Comparison of ENCODE assay signal across 16 cellular contexts in genomic region chrX:147890766-147891165, GRCh38.
"Had no signal": no experiment of that assay in that cellular context is flagged by ENCODE, and none has a peak within 500 bp of the region (broad histone marks: within the 10 kb centered on the region; RNA-seq: fewer than 3 reads in every experiment).

No MANE protein-coding gene starts in this region.

- H3K36me3 ChIP-seq: gastroesophageal sphincter, left ventricle myocardium inferior, right atrium auricular region had no signal

- DNase-seq: effector memory CD4-positive, alpha-beta T cell; glutamatergic neuron; islet precursor cell; left ventricle myocardium inferior; mesendoderm; naive thymus-derived CD4-positive, alpha-beta T cell; nephron progenitor cell; posterior cingulate gyrus; stimulated activated CD4-positive, alpha-beta T cell treated with anti-CD3 and anti-CD28 coated beads, Interleukin-2, amount 100 ng/mL, for 48 hours; stimulated activated naive CD4-positive, alpha-beta T cell treated with Interleukin-2 at 50 U/mL for 16 hours; trophoblast cell had no signal

- H3K4me1 ChIP-seq: gastroesophageal sphincter, left ventricle myocardium inferior, right atrium auricular region had no signal

- H3K27me3 ChIP-seq: gastroesophageal sphincter, right atrium auricular region had no signal

- H3K4me3 ChIP-seq: coronary artery, gastroesophageal sphincter, left ventricle myocardium inferior, right atrium auricular region, smooth muscle cell had no signal

- ATAC-seq: esophagus mucosa; gastroesophageal sphincter; naive thymus-derived CD4-positive, alpha-beta T cell had no signal

- H3K4me3 Mint-ChIP-seq: naive thymus-derived CD4-positive, alpha-beta T cell; nephron progenitor cell had no signal

- H3K36me3 Mint-ChIP-seq: naive thymus-derived CD4-positive, alpha-beta T cell had no signal

- H3K27ac ChIP-seq: coronary artery, gastroesophageal sphincter, left ventricle myocardium inferior, right atrium auricular region had no signal

- H3K27ac Mint-ChIP-seq: naive thymus-derived CD4-positive, alpha-beta T cell; nephron progenitor cell had no signal

- H3K4me2 ChIP-seq: smooth muscle cell had no signal
